1 cellular context compared by ENCODE assay signal in genomic region chr14:105503918-105504692, GRCh38.
TF ChIP-seq lines count a peak whose summit lies in the region.

No MANE protein-coding gene starts in this region.

TF ChIP-seq in HepG2, 621 proteins besides CTCF, POLR2A, EP300 and RAD21 (continued from another document and continues in another):
- TF ChIP-seq ATF2 (CRISPR knock-in tag; IDR thresholded peaks at IDR 0.05) (no peak), PAWR (CRISPR knock-in tag; IDR thresholded peaks at IDR 0.05; ENCODE audit: borderline replicate concordance) (no peak), ZNF10 (CRISPR knock-in tag; IDR thresholded peaks at IDR 0.05; ENCODE audit: borderline replicate concordance, low read depth) (no peak), ZBTB44 (CRISPR knock-in tag; IDR thresholded peaks at IDR 0.05) (no peak), ZSCAN31 (CRISPR knock-in tag; IDR thresholded peaks at IDR 0.05; ENCODE audit: low read depth) (no peak), RELA (CRISPR knock-in tag; IDR thresholded peaks at IDR 0.05) (no peak), MAF1 (CRISPR knock-in tag; IDR thresholded peaks at IDR 0.05; ENCODE audit: borderline replicate concordance) (no peak), ZNF784 (CRISPR knock-in tag; IDR thresholded peaks at IDR 0.05; ENCODE audit: borderline replicate concordance) (no peak), SRSF4 (IDR thresholded peaks at IDR 0.05; ENCODE audit: low read depth, low read length, poor library complexity, severe bottlenecking) (no peak), ZNF552 (CRISPR knock-in tag; IDR thresholded peaks at IDR 0.05; ENCODE audit: borderline replicate concordance) (no peak), TEAD3 (CRISPR knock-in tag; optimal IDR thresholded peaks at IDR 0.05; ENCODE audit: borderline replicate concordance) (peak; percentile 26), ETV5 (CRISPR knock-in tag; IDR thresholded peaks at IDR 0.05; ENCODE audit: borderline replicate concordance) (peak; percentile 49; the same call in 1 of the 2 replicates), TCF12 (IDR thresholded peaks at IDR 0.05) (no peak), TCF12 (CRISPR knock-in tag; IDR thresholded peaks at IDR 0.05) (no peak), ZNF615 (CRISPR knock-in tag; IDR thresholded peaks at IDR 0.05; ENCODE audit: borderline replicate concordance) (no peak), PRDM4 (CRISPR knock-in tag; IDR thresholded peaks at IDR 0.05; ENCODE audit: borderline replicate concordance) (no peak), BATF2 (CRISPR knock-in tag; IDR thresholded peaks at IDR 0.05) (no peak), ZNF572 (CRISPR knock-in tag; IDR thresholded peaks at IDR 0.05) (no peak), SALL1 (CRISPR knock-in tag; IDR thresholded peaks at IDR 0.05) (0 out of 2 replicates have a peak, but pooled peaks have one; percentile 16), RARA (CRISPR knock-in tag; IDR thresholded peaks at IDR 0.05) (no peak), BORCS8-MEF2B (CRISPR knock-in tag; IDR thresholded peaks at IDR 0.05) (no peak), ZEB1 (IDR thresholded peaks at IDR 0.05; ENCODE audit: insufficient replicate concordance, low read depth) (no peak), RARG (CRISPR knock-in tag; IDR thresholded peaks at IDR 0.05; ENCODE audit: low read depth) (no peak), HOXD1 (CRISPR knock-in tag; IDR thresholded peaks at IDR 0.05) (no peak), CSRNP2 (CRISPR knock-in tag; conservative IDR thresholded peaks at IDR 0.05; ENCODE audit: low read depth) (no peak), ZNF788 (CRISPR knock-in tag; IDR thresholded peaks at IDR 0.05; ENCODE audit: borderline replicate concordance) (no peak; the same call in 1 of the 2 replicates), MED13 (CRISPR knock-in tag; IDR thresholded peaks at IDR 0.05) (no peak), PHF5A (CRISPR knock-in tag; IDR thresholded peaks at IDR 0.05; ENCODE audit: low read depth, unreplicated experiment) (no peak), ZKSCAN1 (IDR thresholded peaks at IDR 0.05; ENCODE audit: low read length) (no peak), MTF1 (CRISPR knock-in tag; IDR thresholded peaks at IDR 0.05) (peak; percentile 76; the same call in 1 of the 2 replicates), ZNF230 (CRISPR knock-in tag; IDR thresholded peaks at IDR 0.05) (no peak), ZHX1 (CRISPR knock-in tag; IDR thresholded peaks at IDR 0.05; ENCODE audit: low read depth) (no peak), ZNF12 (CRISPR knock-in tag; IDR thresholded peaks at IDR 0.05) (no peak), JUNB (CRISPR knock-in tag; IDR thresholded peaks at IDR 0.05; ENCODE audit: borderline replicate concordance) (no peak), PHF20 (CRISPR knock-in tag; IDR thresholded peaks at IDR 0.05) (no peak), ZNF441 (CRISPR knock-in tag; IDR thresholded peaks at IDR 0.05; ENCODE audit: borderline replicate concordance) (0 out of 2 replicates have a peak, but pooled peaks have one; percentile 33), TCF7 (IDR thresholded peaks at IDR 0.05; ENCODE audit: low read depth) (no peak), MED1 (CRISPR knock-in tag; IDR thresholded peaks at IDR 0.05) (peak; percentile 36; the same call in 1 of the 2 replicates), NFE2L2 (IDR thresholded peaks at IDR 0.05; ENCODE audit: low read length) (no peak), ZNF841 (CRISPR knock-in tag; IDR thresholded peaks at IDR 0.05; ENCODE audit: borderline replicate concordance) (no peak), PPARG (CRISPR knock-in tag; conservative IDR thresholded peaks at IDR 0.05) (no peak), RCOR2 (CRISPR knock-in tag; IDR thresholded peaks at IDR 0.05) (no peak), ATF4 (CRISPR knock-in tag; IDR thresholded peaks at IDR 0.05) (no peak), TAF1 (CRISPR knock-in tag; IDR thresholded peaks at IDR 0.05) (no peak), RFX5 (IDR thresholded peaks at IDR 0.05; ENCODE audit: low read depth, low read length) (no peak), CREB1 (IDR thresholded peaks at IDR 0.05) (no peak), CREB1 (CRISPR knock-in tag; IDR thresholded peaks at IDR 0.05) (no peak)
